Comparison of ENCODE assay signal across 4 cellular contexts in genomic region chr13:99249606-99250005, GRCh38. TPM values are rescaled to one million over a fixed set of nuclear protein-coding genes. Genes with fewer than 3 reads are reported as not detected.
"Had no signal": no experiment of that assay in that cellular context is flagged by ENCODE, and none has a peak within 500 bp of the region (broad histone marks: within the 10 kb centered on the region; RNA-seq: fewer than 3 reads in every experiment).

No MANE protein-coding gene starts in this region.

RNA-seq across cellular contexts. Expression of gene GPR18, which starts 8.6 kb away (rescaled TPM):
- total RNA-seq: bronchial epithelial cell, cerebellum, K562, Right ventricle myocardium superior had no signal

RNA-seq across cellular contexts. Expression of gene GPR183, which starts 57.6 kb away (rescaled TPM):
- total RNA-seq: bronchial epithelial cell had no signal
